In the genomic region with DNA sequence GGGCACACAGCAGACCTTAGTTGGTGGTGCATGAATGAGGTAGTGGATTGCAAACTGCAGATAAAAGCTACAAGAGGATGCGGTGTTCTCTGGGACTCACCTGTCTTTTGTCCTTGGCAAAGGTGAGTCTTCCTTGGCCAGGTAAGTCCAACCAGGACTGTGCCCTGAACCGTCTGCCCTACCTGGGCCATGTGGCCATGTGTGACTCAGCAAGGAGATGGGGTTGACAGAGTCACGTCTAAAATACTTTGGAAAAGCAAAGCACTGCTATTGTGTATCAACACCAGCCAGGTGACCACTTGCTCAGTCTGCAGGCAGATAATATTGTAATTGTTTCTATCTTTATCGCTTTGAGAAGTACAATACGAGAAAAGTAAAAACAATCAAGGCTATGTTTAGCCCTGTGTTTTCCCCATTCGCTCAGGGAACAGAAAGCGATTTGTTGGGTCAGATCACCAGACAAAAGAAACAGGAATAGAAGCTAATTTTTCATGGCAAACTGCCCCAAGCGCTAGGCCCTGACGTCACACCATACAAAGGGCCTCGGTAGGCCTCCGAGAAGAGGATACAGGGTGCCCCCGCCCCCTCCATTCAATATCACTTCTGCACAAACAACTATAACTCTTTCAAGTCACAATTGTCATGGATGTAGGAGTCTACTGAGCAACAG, we compare ENCODE assay signal across 11 cellular contexts. TPM values are rescaled to one million over a fixed set of nuclear protein-coding genes. Genes with fewer than 3 reads are reported as not detected.
DNase-seq lines count a peak whose midpoint lies in the region; ATAC-seq lines count a peak whose summit lies in the region.
"Had no signal": no experiment of that assay in that cellular context is flagged by ENCODE, and none has a peak within 500 bp of the region (broad histone marks: within the 10 kb centered on the region; RNA-seq: fewer than 3 reads in every experiment).

No MANE protein-coding gene starts in this region.

- no peak overlapping the region for H3K9ac ChIP-seq in BLaER1

- in situ Hi-C loops in SK-MEL-5 (cut with HindIII; ENCODE audit: low pct_unique_long_range_greater_than_20kb, low sequenced_read_pairs) = no loop called here

- H3K4me1 ChIP-seq in BLaER1 = peaks cover 42% of the 10 kb centered on the region

- ATAC-seq in Right ventricle myocardium superior (ENCODE audit: poor library complexity) (peak; percentile 39), HG03354 (IDR thresholded peaks at IDR 0.05; ENCODE audit: poor library complexity, severe bottlenecking, unreplicated experiment) (no peak)

- H4K20me1 ChIP-seq in BLaER1 = peaks cover 67% of the 10 kb centered on the region

- H3K27me3 ChIP-seq in BLaER1 = no peaks in the 10 kb centered on the region
- H3K27me3 ChIP-seq: pancreas had no signal

- H3K4me2 ChIP-seq in BLaER1 = peak overlapping the region; percentile 45; the same call in 1 of the 2 replicates

- no peak overlapping the region for H3K27ac ChIP-seq in BLaER1

- DNase-seq in SK-MEL-5 (ENCODE audit: low read depth, low spot score) (peak; percentile 98), Right ventricle myocardium superior (peak; percentile 10), posterior cingulate gyrus (peak in 9 of 10 donors; percentile 63 to 96 (median 81)), NCI-H2196 treated with DMSO at 0.1 percent for 48 hours (lab: John Stamatoyannopoulos, UW; ENCODE audit: unreplicated experiment) (no peak), HCEC 1CT (no peak), T-helper 1 cell (no peak)
- DNase-seq: GOT3, NCI-H187 had no signal

- H3K36me3 ChIP-seq in BLaER1 = peaks cover 85% of the 10 kb centered on the region

- intact Hi-C loops in Right ventricle myocardium superior (cut with DNase I) = loop anchor here (10.0 kb wide), 1 partner anchor 48 kb away; no protein-coding TSS in a partner anchor
- intact Hi-C loops in posterior cingulate gyrus (cut with DNase I) = no loop called here

- no peaks in the 10 kb centered on the region for H3K9me3 ChIP-seq in BLaER1
- H3K9me3 ChIP-seq: pancreas had no signal

- no peak overlapping the region for H3K4me3 ChIP-seq in BLaER1
- H3K4me3 ChIP-seq: pancreas had no signal

RNA-seq across cellular contexts. Expression of gene FAM53B, which starts 57.3 kb away (rescaled TPM):
- total RNA-seq in SK-MEL-5 (2014; rRNA removed; shearing (Covaris generic)) = 58.1 and 68.2 TPM in 2 replicates
- polyA plus RNA-seq in SK-MEL-5 (2015; cell fraction: cytosol; rRNA removed) = 43.1 and 52.4 TPM in 2 replicates
- 24.6 and 27.5 TPM in 2 replicates for polyA plus RNA-seq in SK-MEL-5 (2015; cell fraction: nucleus; rRNA removed)
- 38.1 TPM for total RNA-seq in Right ventricle myocardium superior

Comparison
In these comparisons a context has a peak if more than half of its experiments do, and no peak if none do; other contexts are left out.
1. DNase-seq: peak in SK-MEL-5 (single experiment), Right ventricle myocardium superior (single experiment) and posterior cingulate gyrus (9 of 10); none in NCI-H2196 treated with DMSO at 0.1 percent for 48 hours (single experiment), HCEC 1CT (single experiment) and T-helper 1 cell (0 of 5).